24 cellular contexts compared by ENCODE assay signal in the genomic region with DNA sequence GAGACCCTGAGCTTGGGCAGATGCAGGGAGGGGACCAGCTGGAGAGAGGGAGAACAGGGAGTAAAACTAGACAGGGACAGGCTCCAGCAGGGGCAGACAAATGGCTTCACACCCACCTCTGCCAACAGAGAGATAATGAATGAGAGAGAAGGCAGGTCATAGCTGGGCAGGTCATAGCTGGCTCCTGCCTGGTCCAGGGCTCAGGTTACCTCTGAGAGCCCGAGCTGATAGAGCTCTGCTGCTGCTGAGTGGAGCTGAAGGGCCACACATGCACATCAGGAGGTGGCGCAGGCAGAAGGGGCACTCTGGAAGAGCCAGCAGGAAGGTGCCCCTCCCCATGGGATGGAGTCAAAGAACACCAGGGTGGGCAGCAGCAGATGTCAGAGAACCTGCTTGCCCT.
"Had no signal": no experiment of that assay in that cellular context is flagged by ENCODE, and none has a peak within 500 bp of the region (broad histone marks: within the 10 kb centered on the region; RNA-seq: fewer than 3 reads in every experiment).

No MANE protein-coding gene starts in this region.

- H3K9ac ChIP-seq: neural progenitor cell had no signal

- H2AFZ ChIP-seq: neural progenitor cell had no signal

- H3K36me3 Mint-ChIP-seq: naive B cell; natural killer cell treated with Interleukin-12 subunit alpha and Interleukin-12 subunit beta and Interleukin-15 and Interleukin-18, amount 100 ng/mL, for 72 hours; neural progenitor cell; stimulated activated effector memory CD8-positive, alpha-beta T cell treated with anti-CD3 and anti-CD28 coated beads, Interleukin-12 subunit alpha, Interleukin-12 subunit beta, amount 100 ng/mL, for 72 hours had no signal

- H3K36me3 ChIP-seq: esophagus muscularis mucosa, left lung, lower lobe of right lung, neural progenitor cell, prostate gland, right atrium auricular region, sigmoid colon, stomach, thyroid gland had no signal

- H3K27me3 Mint-ChIP-seq: naive B cell; natural killer cell treated with Interleukin-12 subunit alpha and Interleukin-12 subunit beta and Interleukin-15 and Interleukin-18, amount 100 ng/mL, for 72 hours had no signal

- H3K27ac Mint-ChIP-seq: mesothelial cell of epicardium; naive B cell; natural killer cell treated with Interleukin-12 subunit alpha and Interleukin-12 subunit beta and Interleukin-15 and Interleukin-18, amount 100 ng/mL, for 72 hours; neural progenitor cell; stimulated activated effector memory CD8-positive, alpha-beta T cell treated with anti-CD3 and anti-CD28 coated beads, Interleukin-12 subunit alpha, Interleukin-12 subunit beta, amount 100 ng/mL, for 72 hours had no signal

- H3K27me3 ChIP-seq: esophagus muscularis mucosa, foreskin keratinocyte, left lung, neural progenitor cell, right atrium auricular region, sigmoid colon, stomach, thyroid gland had no signal

- H3K4me2 ChIP-seq: neural progenitor cell had no signal

- H3K4me3 Mint-ChIP-seq: mesothelial cell of epicardium; natural killer cell treated with Interleukin-12 subunit alpha and Interleukin-12 subunit beta and Interleukin-15 and Interleukin-18, amount 100 ng/mL, for 72 hours; neural progenitor cell; stimulated activated effector memory CD8-positive, alpha-beta T cell treated with anti-CD3 and anti-CD28 coated beads, Interleukin-12 subunit alpha, Interleukin-12 subunit beta, amount 100 ng/mL, for 72 hours had no signal

- H3K4me1 Mint-ChIP-seq: naive B cell; stimulated activated effector memory CD8-positive, alpha-beta T cell treated with anti-CD3 and anti-CD28 coated beads, Interleukin-12 subunit alpha, Interleukin-12 subunit beta, amount 100 ng/mL, for 72 hours had no signal

- H3K27ac ChIP-seq: coronary artery, esophagus muscularis mucosa, foreskin keratinocyte, left lung, lower lobe of right lung, neural progenitor cell, prostate gland, right atrium auricular region, sigmoid colon, stomach, thyroid gland had no signal

- H3K4me3 ChIP-seq: coronary artery, esophagus muscularis mucosa, left lung, lower lobe of right lung, mucosa of descending colon, neural progenitor cell, prostate gland, right atrium auricular region, sigmoid colon, stomach, thyroid gland had no signal

- DNase-seq: dermis blood vessel endothelial cell; effector memory CD4-positive, alpha-beta T cell; glutamatergic neuron; left lung; lower lobe of right lung; mucosa of descending colon; naive B cell; nucleus accumbens; sigmoid colon; stimulated activated CD4-positive, alpha-beta T cell treated with anti-CD3 and anti-CD28 coated beads, Interleukin-2, amount 100 ng/mL, for 24 hours; stimulated activated CD4-positive, alpha-beta T cell treated with anti-CD3 and anti-CD28 coated beads, Interleukin-4, amount 100 ng/mL, for 24 hours; stimulated activated naive CD4-positive, alpha-beta T cell treated with Interleukin-2 at 50 U/mL for 16 hours; stomach; thyroid gland; trophoblast cell had no signal

- H3K9me3 Mint-ChIP-seq: mesothelial cell of epicardium, neural progenitor cell had no signal

- H3K4me1 ChIP-seq: esophagus muscularis mucosa, foreskin keratinocyte, left lung, lower lobe of right lung, neural progenitor cell, prostate gland, right atrium auricular region, stomach, thyroid gland had no signal

- H3K9me3 ChIP-seq: esophagus muscularis mucosa, lower lobe of right lung, mucosa of descending colon, prostate gland, right atrium auricular region, sigmoid colon, stomach, thyroid gland had no signal

- ATAC-seq: left lung; lower lobe of right lung; mucosa of descending colon; natural killer cell treated with Interleukin-12 subunit alpha and Interleukin-12 subunit beta and Interleukin-15 and Interleukin-18, amount 100 ng/mL, for 72 hours; stimulated activated effector memory CD8-positive, alpha-beta T cell treated with anti-CD3 and anti-CD28 coated beads, Interleukin-12 subunit alpha, Interleukin-12 subunit beta, amount 100 ng/mL, for 72 hours had no signal
